ENCODE assay signal across 13 cellular contexts in the genomic region with DNA sequence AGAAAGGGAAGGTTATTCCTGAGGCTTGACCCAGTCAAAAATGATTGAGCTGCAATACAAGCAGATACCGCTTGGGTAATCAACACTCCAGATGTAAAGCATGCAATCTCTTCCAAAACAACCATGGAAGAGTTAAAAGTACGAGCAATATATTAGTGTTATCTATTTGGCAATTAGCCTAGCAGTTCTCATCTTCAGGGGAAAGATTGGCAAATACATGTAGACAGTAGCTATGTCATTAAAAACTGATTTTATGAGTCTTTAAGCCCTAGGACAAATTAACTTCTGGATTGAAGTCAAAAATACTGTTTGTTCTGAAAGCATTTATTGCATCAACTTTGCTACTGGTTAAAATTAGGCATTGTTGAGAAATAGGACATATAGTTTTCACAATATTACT. TPM values are rescaled to one million over a fixed set of nuclear protein-coding genes. Genes with fewer than 3 reads are reported as not detected.
A peak's percentile ranks its signal among the peaks of the same experiment; 100 is the strongest.
DNase-seq lines count a peak whose midpoint lies in the region; ATAC-seq and TF ChIP-seq lines count a peak whose summit lies in the region.
"Had no signal": no experiment of that assay in that cellular context is flagged by ENCODE, and none has a peak within 500 bp of the region (broad histone marks: within the 10 kb centered on the region; RNA-seq: fewer than 3 reads in every experiment).

No MANE protein-coding gene starts in this region.

- POLR2A ChIA-PET in A673 (lab: Charles Lee; ENCODE audit: low non-redundant PET) = no interaction called here
- POLR2A ChIA-PET in RWPE1 (lab: Yijun Ruan, JAX; ENCODE audit: low non-redundant PET) = no interaction called here

- CTCF ChIA-PET in A673 (lab: Charles Lee) = no interaction called here
- CTCF ChIA-PET in RWPE1 (lab: Yijun Ruan, JAX) = interaction anchor here (1.0 kb wide), 1 partner anchor 122 kb away, joined by 3 read pairs; no protein-coding TSS in a partner anchor

- H4K20me1 ChIP-seq in DND-41 (ENCODE audit: insufficient read depth, low read length) = no peaks in the 10 kb centered on the region

- no peaks in the 10 kb centered on the region for H3K9me3 ChIP-seq in A673 (ENCODE audit: low read depth, low read length, poor library complexity, severe bottlenecking)
- no peaks in the 10 kb centered on the region for H3K9me3 ChIP-seq in DND-41 (ENCODE audit: insufficient read depth, low read length, severe bottlenecking)
- H3K9me3 ChIP-seq in ascending aorta = no peaks in the 10 kb centered on the region

- no peak overlapping the region for H3K4me2 ChIP-seq in DND-41 (ENCODE audit: insufficient read depth, low read length)

- H3K79me2 ChIP-seq in DND-41 (ENCODE audit: insufficient read depth, low read length) = no peaks in the 10 kb centered on the region

- peak overlapping the region; percentile 44; the same call in 1 of the 2 replicates for H2AFZ ChIP-seq in DND-41 (ENCODE audit: low read depth, low read length)

- TF ChIP-seq CTCF in A673 (conservative IDR thresholded peaks at IDR 0.05; ENCODE audit: low read depth, low read length) (peak; percentile 55), DND-41 (IDR thresholded peaks at IDR 0.05; ENCODE audit: borderline replicate concordance, extremely low read depth, low read length, poor library complexity, severe bottlenecking) (no peak), RWPE1 (conservative IDR thresholded peaks at IDR 0.05; ENCODE audit: low read depth) (peak; percentile 26), ascending aorta (IDR thresholded peaks at IDR 0.05) (no peak)

- no peaks in the 10 kb centered on the region for H3K36me3 ChIP-seq in A673 (ENCODE audit: insufficient read depth, low read length, poor library complexity, severe bottlenecking)
- no peaks in the 10 kb centered on the region for H3K36me3 ChIP-seq in DND-41 (ENCODE audit: insufficient read depth, low read length)
- H3K36me3 ChIP-seq in ascending aorta = no peaks in the 10 kb centered on the region

- ATAC-seq in DND-41 (ENCODE audit: insufficient read depth, low read depth) (no peak), GM18873 (IDR thresholded peaks at IDR 0.05; ENCODE audit: low FRiP score, unreplicated experiment) (no peak)
- ATAC-seq: left ventricle myocardium superior had no signal

- DNase-seq in A673 (ENCODE audit: low spot score) = peak; percentile 30
- DNase-seq in DND-41 = no peak
- no peak for DNase-seq in RWPE1 (ENCODE audit: low spot score)
- DNase-seq in fibroblast of peridontal ligament (ENCODE audit: extremely low read depth) = peak; percentile 4
- no peak for DNase-seq in iPS-NIHi7 (ENCODE audit: extremely low spot score)
- no peak for DNase-seq in ascending aorta (ENCODE audit: low spot score in 2 of 2)
- no peak for DNase-seq in activated T-cell treated with anti-CD3 and anti-CD28 coated beads, Interleukin-2, amount 50 U/mL, for 1 hour
- DNase-seq: GOT3, left ventricle myocardium superior, occipital lobe had no signal

- H3K27me3 ChIP-seq in A673 (replicated peaks; ENCODE audit: insufficient read depth, low read depth, low read length, poor library complexity) = peaks cover 13% of the 10 kb centered on the region
- H3K27me3 ChIP-seq in DND-41 (ENCODE audit: insufficient read depth, low read length, poor library complexity) = no peaks in the 10 kb centered on the region
- no peaks in the 10 kb centered on the region for H3K27me3 ChIP-seq in ascending aorta

- H3K9ac ChIP-seq in DND-41 (ENCODE audit: low read depth, low read length) = no peak overlapping the region

- no peaks in the 10 kb centered on the region for H3K4me1 ChIP-seq in A673 (ENCODE audit: insufficient read depth, low read length, poor library complexity, severe bottlenecking)
- H3K4me1 ChIP-seq in DND-41 (ENCODE audit: insufficient read depth, low read length) = peaks cover 26% of the 10 kb centered on the region
- H3K4me1 ChIP-seq in ascending aorta = no peaks in the 10 kb centered on the region

- no TSS peak for BruUV-seq in A673 (replicated peaks; lab: Mats Ljungman, UMichigan)

- intact Hi-C loops in A673 (cut with micrococcal nuclease; ENCODE audit: unreplicated experiment) (no loop called here), ascending aorta (cut with DNase I) (no loop called here)

- H3K4me3 ChIP-seq in A673 (ENCODE audit: low read depth, low read length, poor library complexity, severe bottlenecking) (no peak overlapping the region), DND-41 (ENCODE audit: low read depth in 1 of 2, low read length in 2 of 2) (no peak overlapping the region), ascending aorta (no peak overlapping the region)
- H3K4me3 ChIP-seq: coronary artery had no signal

- H3K27ac ChIP-seq in A673 (ENCODE audit: low read depth, low read length, poor library complexity, severe bottlenecking) = no peak overlapping the region
- peak overlapping the region; percentile 58 for H3K27ac ChIP-seq in DND-41 (ENCODE audit: low read length)
- no peak overlapping the region for H3K27ac ChIP-seq in RWPE1
- no peak overlapping the region for H3K27ac ChIP-seq in ascending aorta
- H3K27ac ChIP-seq: coronary artery had no signal

RNA-seq across cellular contexts. Expression of a gene that starts 9.3 kb away (rescaled TPM):
- total RNA-seq in A673 (2021) (0.11 TPM in 1 of 2 replicates, not detected in the other), ascending aorta (not detected)
- total RNA-seq: left ventricle myocardium superior, occipital lobe, RPMI7951 had no signal

RNA-seq across cellular contexts. Expression of a gene that starts 43.7 kb away (rescaled TPM):
- 1,201 and 1,223 TPM in 2 replicates for total RNA-seq in A673 (2021)
- total RNA-seq in ascending aorta = 125 TPM

Comparison
In these comparisons a context has a peak if more than half of its experiments do, and no peak if none do; other contexts are left out.
1. DNase-seq: peak in A673 (single experiment) and fibroblast of peridontal ligament (single experiment); none in DND-41 (single experiment), RWPE1 (single experiment), iPS-NIHi7 (single experiment), ascending aorta (0 of 2) and activated T-cell treated with anti-CD3 and anti-CD28 coated beads, Interleukin-2, amount 50 U/mL, for 1 hour (single experiment).
2. CTCF ChIP-seq: peak in A673 (single experiment) and RWPE1 (single experiment); none in DND-41 (single experiment) and ascending aorta (0 of 3).